ENCODE assay signal across 20 cellular contexts in genomic region chr7:21719846-21720245, GRCh38.
"Had no signal": no experiment of that assay in that cellular context is flagged by ENCODE, and none has a peak within 500 bp of the region (broad histone marks: within the 10 kb centered on the region; RNA-seq: fewer than 3 reads in every experiment).

No MANE protein-coding gene starts in this region.

- H3K4me2 ChIP-seq: hepatocyte had no signal

- H3K79me2 ChIP-seq: hepatocyte had no signal

- H3K36me3 ChIP-seq: esophagus muscularis mucosa, heart left ventricle, left ventricle myocardium inferior, lower lobe of right lung had no signal

- H3K27ac ChIP-seq: coronary artery, dorsolateral prefrontal cortex, esophagus muscularis mucosa, foreskin keratinocyte, gastroesophageal sphincter, heart left ventricle, hepatocyte, left ventricle myocardium inferior, lower lobe of right lung had no signal

- DNase-seq: dermis blood vessel endothelial cell; dorsolateral prefrontal cortex; effector CD4-positive, alpha-beta T cell; effector memory CD4-positive, alpha-beta T cell; foreskin keratinocyte; heart left ventricle; hypothalamus; immature natural killer cell; islet precursor cell; kidney; kidney glomerular epithelial cell; left colon; left ventricle myocardium inferior; lower lobe of right lung; mesenchymal stem cell; midbrain had no signal

- H3K4me3 ChIP-seq: coronary artery, dorsolateral prefrontal cortex, esophagus muscularis mucosa, gastroesophageal sphincter, heart left ventricle, hepatocyte, left ventricle myocardium inferior, lower lobe of right lung had no signal

- H3K9me3 ChIP-seq: esophagus muscularis mucosa, gastroesophageal sphincter, heart left ventricle, left ventricle myocardium inferior, lower lobe of right lung had no signal

- H3K27me3 ChIP-seq: dorsolateral prefrontal cortex, esophagus muscularis mucosa, gastroesophageal sphincter, heart left ventricle, hepatocyte had no signal

- H3K4me1 ChIP-seq: foreskin keratinocyte, gastroesophageal sphincter, left ventricle myocardium inferior, lower lobe of right lung had no signal
